In genomic region chr6:85676086-85676729, GRCh38 we compare ENCODE assay signal across 1 cellular context.
TF ChIP-seq lines count a peak whose summit lies in the region.

No MANE protein-coding gene starts in this region.

TF ChIP-seq in H1, 55 proteins besides CTCF, POLR2A, EP300 and RAD21 (continued from another document):
- TF ChIP-seq PHF8 (conservative IDR thresholded peaks at IDR 0.05; ENCODE audit: low read depth, low read length): no peak
